24 cellular contexts compared by ENCODE assay signal in the genomic region with DNA sequence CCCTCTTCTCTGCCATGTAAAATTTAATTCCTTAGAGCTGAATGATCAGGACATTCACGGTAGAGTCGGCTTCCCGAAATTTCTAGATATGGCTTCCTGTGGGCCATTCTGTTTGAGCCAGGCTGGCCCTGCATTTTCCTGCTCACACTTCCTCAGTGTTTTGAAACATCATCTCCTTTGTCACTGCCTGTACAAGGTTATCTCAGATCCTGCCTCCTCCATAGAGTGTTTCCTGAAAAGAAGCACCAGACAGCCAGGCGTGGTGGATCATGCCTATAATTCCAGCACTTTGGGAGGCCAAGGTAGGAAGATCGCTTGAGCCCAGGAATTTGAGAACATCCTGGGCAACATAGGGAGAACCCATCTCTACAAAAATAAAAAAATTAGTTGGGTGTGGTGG. TPM values are rescaled to one million over a fixed set of nuclear protein-coding genes. Genes with fewer than 3 reads are reported as not detected.
DNase-seq lines count a peak whose midpoint lies in the region; ATAC-seq and TF ChIP-seq lines count a peak whose summit lies in the region.
"Had no signal": no experiment of that assay in that cellular context is flagged by ENCODE, and none has a peak within 500 bp of the region (broad histone marks: within the 10 kb centered on the region; RNA-seq: fewer than 3 reads in every experiment).

No MANE protein-coding gene starts in this region.

- peaks cover 7% of the 10 kb centered on the region for H3K4me1 Mint-ChIP-seq in activated T-helper 17 cell treated with anti-CD3 and anti-CD28 coated beads, Interleukin-2, amount 50 U/mL, for 72 hours
- peaks cover 30% of the 10 kb centered on the region for H3K4me1 Mint-ChIP-seq in HFFc6 (ENCODE audit: low read depth)
- H3K4me1 Mint-ChIP-seq: B cell, IgD-negative memory B cell had no signal

- no peaks in the 10 kb centered on the region for H3K9me2 ChIP-seq in neural cell (ENCODE audit: insufficient read depth, low read length)

- H3K9me3 ChIP-seq in neural cell (ENCODE audit: low read length), result no peaks in the 10 kb centered on the region
- H3K9me3 ChIP-seq: A549, Peyer's patch had no signal

- no peak overlapping the region for H3K4me3 ChIP-seq in neural cell (ENCODE audit: low read length)
- H3K4me3 ChIP-seq: A549, Peyer's patch had no signal

- peaks cover 7% of the 10 kb centered on the region for H3K36me3 ChIP-seq in neural cell (ENCODE audit: insufficient read depth, low read length)
- H3K36me3 ChIP-seq: Peyer's patch had no signal

- no peak overlapping the region for H3K4me3 Mint-ChIP-seq in activated T-helper 17 cell treated with anti-CD3 and anti-CD28 coated beads, Interleukin-2, amount 50 U/mL, for 72 hours
- H3K4me3 Mint-ChIP-seq in HFFc6, result no peak overlapping the region
- H3K4me3 Mint-ChIP-seq: B cell, CD14-positive monocyte, IgD-negative memory B cell had no signal

- H3K9ac ChIP-seq in neural cell (ENCODE audit: low read length), result no peak overlapping the region

- no peaks in the 10 kb centered on the region for H3K79me2 ChIP-seq in neural cell (replicated peaks; ENCODE audit: insufficient read depth, low read length)

- no peak overlapping the region for H3K4me2 ChIP-seq in neural cell (ENCODE audit: low read length)
- H3K4me2 ChIP-seq: A549 had no signal

- TF ChIP-seq CTCF in neural cell (IDR thresholded peaks at IDR 0.05; ENCODE audit: poor library complexity, severe bottlenecking) (no peak), HFFc6 (IDR thresholded peaks at IDR 0.05) (no peak)

- peak overlapping the region; percentile 49 for H3K27ac Mint-ChIP-seq in activated T-helper 17 cell treated with anti-CD3 and anti-CD28 coated beads, Interleukin-2, amount 50 U/mL, for 72 hours
- H3K27ac Mint-ChIP-seq in HFFc6, result no peak overlapping the region
- H3K27ac Mint-ChIP-seq: B cell, CD14-positive monocyte, IgD-negative memory B cell had no signal

- H3F3A ChIP-seq in neural cell (ENCODE audit: insufficient read depth, low read length, poor library complexity, severe bottlenecking), result no peaks in the 10 kb centered on the region

- no peaks in the 10 kb centered on the region for H3K27me3 ChIP-seq in neural cell (ENCODE audit: insufficient read depth, low read depth, low read length)
- H3K27me3 ChIP-seq: Peyer's patch had no signal

- intact Hi-C loops in cardiac septum (cut with DNase I) (no loop called here), Right ventricle myocardium superior (cut with DNase I) (no loop called here)

- H3K36me3 Mint-ChIP-seq in activated T-helper 17 cell treated with anti-CD3 and anti-CD28 coated beads, Interleukin-2, amount 50 U/mL, for 72 hours (ENCODE audit: low read depth), result no peaks in the 10 kb centered on the region
- H3K36me3 Mint-ChIP-seq in HFFc6 (ENCODE audit: low read depth), result no peaks in the 10 kb centered on the region

- H2AFZ ChIP-seq in neural cell (ENCODE audit: low read depth, low read length), result no peak overlapping the region

- TF ChIP-seq EP300 in neural cell (conservative IDR thresholded peaks at IDR 0.05; ENCODE audit: poor library complexity, severe bottlenecking), result no peak

- no peaks in the 10 kb centered on the region for H4K20me1 ChIP-seq in neural cell (ENCODE audit: insufficient read depth)

- ATAC-seq in Right ventricle myocardium superior (ENCODE audit: poor library complexity), result no peak
- no peak for ATAC-seq in activated T-helper 17 cell treated with anti-CD3 and anti-CD28 coated beads, Interleukin-2, amount 50 U/mL, for 72 hours (replicated peaks)
- no peak for ATAC-seq in HG03175 (IDR thresholded peaks at IDR 0.05; ENCODE audit: unreplicated experiment)
- ATAC-seq: A549 had no signal

- no peaks in the 10 kb centered on the region for H3K9me3 Mint-ChIP-seq in activated T-helper 17 cell treated with anti-CD3 and anti-CD28 coated beads, Interleukin-2, amount 50 U/mL, for 72 hours
- no peaks in the 10 kb centered on the region for H3K9me3 Mint-ChIP-seq in HFFc6
- H3K9me3 Mint-ChIP-seq: IgD-negative memory B cell had no signal

- no peak for TF ChIP-seq RAD21 in neural cell (conservative IDR thresholded peaks at IDR 0.05)

- DNase-seq in cardiac septum (ENCODE audit: low spot score) (peak; percentile 54), Right ventricle myocardium superior (no peak), ecto neural progenitor cell (ENCODE audit: low spot score) (peak; percentile 14), HFFc6 (no peak)
- no peak for DNase-seq in stimulated activated CD4-positive, alpha-beta T cell treated with anti-CD3 and anti-CD28 coated beads, Interleukin-4, amount 100 ng/mL, for 24 hours
- DNase-seq: DMS53, GDM1, GOT3, HCEC 1CT, Karpas-422, MV-4-11, NCI-H1694, NCI-H2081, NCI-H2171, NCI-H524 treated with DMSO at 0.1 percent for 48 hours, NCI-H82 had no signal

- no peaks in the 10 kb centered on the region for H3K27me3 Mint-ChIP-seq in activated T-helper 17 cell treated with anti-CD3 and anti-CD28 coated beads, Interleukin-2, amount 50 U/mL, for 72 hours
- no peaks in the 10 kb centered on the region for H3K27me3 Mint-ChIP-seq in HFFc6 (ENCODE audit: insufficient read depth)
- H3K27me3 Mint-ChIP-seq: B cell, IgD-negative memory B cell had no signal

- H3K27ac ChIP-seq in neural cell (ENCODE audit: low read length), result peak overlapping the region; percentile 63
- H3K27ac ChIP-seq: A549, Peyer's patch had no signal

TF ChIP-seq in neural cell, 6 proteins besides CTCF, POLR2A, EP300 and RAD21:
- TF ChIP-seq TAF1 (IDR thresholded peaks at IDR 0.05; ENCODE audit: low read depth) (no peak), POLR2AphosphoS5 (IDR thresholded peaks at IDR 0.05) (no peak), SMC3 (conservative IDR thresholded peaks at IDR 0.05; ENCODE audit: poor library complexity) (no peak)
- TF ChIP-seq, protein P1, sequence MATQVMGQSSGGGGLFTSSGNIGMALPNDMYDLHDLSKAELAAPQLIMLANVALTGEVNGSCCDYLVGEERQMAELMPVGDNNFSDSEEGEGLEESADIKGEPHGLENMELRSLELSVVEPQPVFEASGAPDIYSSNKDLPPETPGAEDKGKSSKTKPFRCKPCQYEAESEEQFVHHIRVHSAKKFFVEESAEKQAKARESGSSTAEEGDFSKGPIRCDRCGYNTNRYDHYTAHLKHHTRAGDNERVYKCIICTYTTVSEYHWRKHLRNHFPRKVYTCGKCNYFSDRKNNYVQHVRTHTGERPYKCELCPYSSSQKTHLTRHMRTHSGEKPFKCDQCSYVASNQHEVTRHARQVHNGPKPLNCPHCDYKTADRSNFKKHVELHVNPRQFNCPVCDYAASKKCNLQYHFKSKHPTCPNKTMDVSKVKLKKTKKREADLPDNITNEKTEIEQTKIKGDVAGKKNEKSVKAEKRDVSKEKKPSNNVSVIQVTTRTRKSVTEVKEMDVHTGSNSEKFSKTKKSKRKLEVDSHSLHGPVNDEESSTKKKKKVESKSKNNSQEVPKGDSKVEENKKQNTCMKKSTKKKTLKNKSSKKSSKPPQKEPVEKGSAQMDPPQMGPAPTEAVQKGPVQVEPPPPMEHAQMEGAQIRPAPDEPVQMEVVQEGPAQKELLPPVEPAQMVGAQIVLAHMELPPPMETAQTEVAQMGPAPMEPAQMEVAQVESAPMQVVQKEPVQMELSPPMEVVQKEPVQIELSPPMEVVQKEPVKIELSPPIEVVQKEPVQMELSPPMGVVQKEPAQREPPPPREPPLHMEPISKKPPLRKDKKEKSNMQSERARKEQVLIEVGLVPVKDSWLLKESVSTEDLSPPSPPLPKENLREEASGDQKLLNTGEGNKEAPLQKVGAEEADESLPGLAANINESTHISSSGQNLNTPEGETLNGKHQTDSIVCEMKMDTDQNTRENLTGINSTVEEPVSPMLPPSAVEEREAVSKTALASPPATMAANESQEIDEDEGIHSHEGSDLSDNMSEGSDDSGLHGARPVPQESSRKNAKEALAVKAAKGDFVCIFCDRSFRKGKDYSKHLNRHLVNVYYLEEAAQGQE (IDR thresholded peaks at IDR 0.05; ENCODE audit: borderline replicate concordance), result no peak

RNA-seq across cellular contexts. Expression of a gene that starts 43.6 kb away (rescaled TPM):
- total RNA-seq in cardiac septum, result 1.1 TPM
- total RNA-seq in Right ventricle myocardium superior, result 1.0 TPM
- total RNA-seq in activated T-helper 17 cell treated with anti-CD3 and anti-CD28 coated beads, Interleukin-2, amount 50 U/mL, for 72 hours, result under 1 TPM; 0.82 to 0.85 TPM
- 25.4 and 26.3 TPM in 2 replicates for polyA plus RNA-seq in neural cell
- polyA minus RNA-seq in neural cell, result 17.0 and 21.9 TPM in 2 replicates
- under 1 TPM; 0.46 to 0.76 (median 0.59) TPM for total RNA-seq in HFFc6 (2021; fragmentation: NEBNext Ultra II Directional; extraction: Animal tissue kit (Norgen Biotek cat#: 25700))
- polyA plus RNA-seq: CD14-positive monocyte had no signal

RNA-seq across cellular contexts. Expression of a gene that starts 48.3 kb away (rescaled TPM):
- 22.3 TPM for total RNA-seq in cardiac septum
- 24.4 TPM for total RNA-seq in Right ventricle myocardium superior
- total RNA-seq in activated T-helper 17 cell treated with anti-CD3 and anti-CD28 coated beads, Interleukin-2, amount 50 U/mL, for 72 hours, result 1 to 10 TPM; 5.6 to 7.9 TPM
- 5.7 and 7.0 TPM in 2 replicates for polyA plus RNA-seq in neural cell
- 8.3 and 9.5 TPM in 2 replicates for polyA minus RNA-seq in neural cell
- 1 to 10 TPM; 2.8 to 3.9 (median 3.6) TPM for total RNA-seq in HFFc6 (2021; fragmentation: NEBNext Ultra II Directional; extraction: Animal tissue kit (Norgen Biotek cat#: 25700))

Comparison
In these comparisons a context has a peak if more than half of its experiments do, and no peak if none do; other contexts are left out.
1. DNase-seq: peak in cardiac septum (single experiment) and ecto neural progenitor cell (single experiment); none in Right ventricle myocardium superior (single experiment), stimulated activated CD4-positive, alpha-beta T cell treated with anti-CD3 and anti-CD28 coated beads, Interleukin-4, amount 100 ng/mL, for 24 hours (single experiment) and HFFc6 (single experiment).